11 cellular contexts compared by ENCODE assay signal in the genomic region with DNA sequence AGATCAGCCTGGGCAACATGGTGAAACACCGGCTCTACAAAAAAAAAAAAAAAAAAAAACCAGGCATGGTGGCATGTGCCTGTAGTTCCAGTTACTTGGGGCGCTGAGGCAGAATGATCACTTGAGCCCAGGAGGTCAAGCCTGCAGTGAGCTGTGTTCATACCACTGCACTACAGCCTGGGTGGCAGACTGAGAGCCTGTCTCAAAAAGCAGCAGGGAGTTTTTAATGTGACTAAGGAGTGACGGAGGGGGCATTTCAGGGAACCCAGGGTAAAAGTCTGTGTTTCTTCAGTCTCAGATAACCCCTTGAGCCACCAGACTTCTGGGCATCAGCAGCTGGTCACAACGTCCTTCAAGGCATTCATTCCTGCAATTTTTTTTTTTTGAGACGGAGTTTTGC. TPM values are rescaled to one million over a fixed set of nuclear protein-coding genes. Genes with fewer than 3 reads are reported as not detected.
DNase-seq lines count a peak whose midpoint lies in the region; ATAC-seq and TF ChIP-seq lines count a peak whose summit lies in the region.
"Had no signal": no experiment of that assay in that cellular context is flagged by ENCODE, and none has a peak within 500 bp of the region (broad histone marks: within the 10 kb centered on the region; RNA-seq: fewer than 3 reads in every experiment).

No MANE protein-coding gene starts in this region.

- H3K4me3 Mint-ChIP-seq in HFFc6: no peak overlapping the region; the same call in 1 of the 2 replicates
- peak overlapping the region in 1 of 8 donors; percentile 42 for H3K4me3 Mint-ChIP-seq in CD4-positive, alpha-beta memory T cell

- TF ChIP-seq CTCF in AG04450 (IDR thresholded peaks at IDR 0.05; ENCODE audit: low read depth, low read length) (no peak), HFFc6 (IDR thresholded peaks at IDR 0.05) (no peak)

- peaks cover 0 to 8% of the 10 kb centered on the region in 2 donors for H3K36me3 ChIP-seq in mucosa of rectum (ENCODE audit: control insufficient read depth in 2 of 2, insufficient read depth in 2 of 2, low read length in 2 of 2)
- H3K36me3 ChIP-seq in CD4-positive, alpha-beta memory T cell (ENCODE audit: insufficient read depth, low read length): peaks cover 5% of the 10 kb centered on the region

- H3K4me1 Mint-ChIP-seq in HFFc6 (ENCODE audit: low read depth): peaks cover 58% of the 10 kb centered on the region
- peaks cover 10 to 31% (median 23%) of the 10 kb centered on the region in 4 donors for H3K4me1 Mint-ChIP-seq in CD4-positive, alpha-beta memory T cell

- H3K27ac Mint-ChIP-seq in HFFc6: peak overlapping the region; percentile 83
- H3K27ac Mint-ChIP-seq in CD4-positive, alpha-beta memory T cell: peak overlapping the region in 1 of 7 donors; percentile 77

- DNase-seq in AG04450 (ENCODE audit: low read depth, low spot score) (no peak), HFFc6 (no peak), NCI-H748 treated with DMSO at 0.1 percent for 48 hours (lab: John Stamatoyannopoulos, UW) (no peak), NOMO-1 treated with dmso at 0.1 percent for 144 hours (lab: John Stamatoyannopoulos, UW; ENCODE audit: unreplicated experiment) (no peak)
- DNase-seq in CD4-positive, alpha-beta memory T cell: no peak
- DNase-seq: immature natural killer cell; naive thymus-derived CD8-positive, alpha-beta T cell; NCI-H2107 had no signal

- H3K27ac ChIP-seq in AG04450 (ENCODE audit: low read depth, low read length) (peak overlapping the region; percentile 4), angular gyrus (ENCODE audit: low read depth, low read length) (peak overlapping the region; percentile 73), mucosa of rectum (ENCODE audit: low read depth in 2 of 2, low read length in 2 of 2) (peak overlapping the region; percentile 12 to 23)
- no peak overlapping the region for H3K27ac ChIP-seq in CD4-positive, alpha-beta memory T cell (ENCODE audit: low read depth, low read length)

- intact Hi-C loops in CD4-positive, alpha-beta memory T cell (cut with micrococcal nuclease): no loop called here

- peaks cover 5% of the 10 kb centered on the region; the same call in 1 of the 2 replicates for H3K36me3 Mint-ChIP-seq in HFFc6 (ENCODE audit: low read depth)
- H3K36me3 Mint-ChIP-seq in CD4-positive, alpha-beta memory T cell: peaks cover 8 to 22% of the 10 kb centered on the region in 2 donors
- H3K36me3 Mint-ChIP-seq: immature natural killer cell had no signal

- CTCF ChIA-PET in AG04450 (lab: Charles Lee): interaction anchor here (0.5 to 1.2 kb wide), 10 partner anchors 9 to 1473 kb away, joined by 3 to 6 read pairs (median 3); no protein-coding TSS in a partner anchor
- CTCF ChIA-PET in CD4-positive, alpha-beta memory T cell (lab: Charles Lee; ENCODE audit: partially characterized antibody): interaction anchor here (4.4 kb wide), 1 partner anchor 55 kb away, joined by 20 read pairs; no protein-coding TSS in a partner anchor

- H3K27me3 Mint-ChIP-seq in HFFc6 (ENCODE audit: insufficient read depth): peaks cover 8% of the 10 kb centered on the region
- H3K27me3 Mint-ChIP-seq in CD4-positive, alpha-beta memory T cell: no peaks in the 10 kb centered on the region
- H3K27me3 Mint-ChIP-seq: naive thymus-derived CD8-positive, alpha-beta T cell had no signal

- no peak overlapping the region for H3K4me3 ChIP-seq in AG04450 (ENCODE audit: low read depth, low read length)
- H3K4me3 ChIP-seq in mucosa of rectum (ENCODE audit: low read length in 2 of 2): no peak overlapping the region
- H3K4me3 ChIP-seq in CD4-positive, alpha-beta memory T cell (ENCODE audit: low read length in 2 of 2): no peak overlapping the region

- H3K9ac ChIP-seq in mucosa of rectum (ENCODE audit: low read depth in 1 of 2, low read length in 2 of 2): no peak overlapping the region

- POLR2A ChIA-PET in AG04450 (lab: Yijun Ruan, JAX): interaction anchor here (1.6 kb wide), 1 partner anchor 21 kb away, joined by 10 read pairs; a partner anchor contains a TSS
- POLR2A ChIA-PET in CD4-positive, alpha-beta memory T cell (lab: Charles Lee; ENCODE audit: partially characterized antibody): interaction anchor here (0.7 to 5.9 kb wide), 2 partner anchors 8 to 20 kb away, joined by 3 to 126 read pairs; no protein-coding TSS in a partner anchor

- H3K9me3 ChIP-seq in AG04450 (ENCODE audit: control insufficient read depth, insufficient read depth, low read length) (no peaks in the 10 kb centered on the region; the same call in 1 of the 2 replicates), mucosa of rectum (ENCODE audit: control insufficient read depth in 2 of 2, low read length in 2 of 2) (no peaks in the 10 kb centered on the region)
- H3K9me3 ChIP-seq in CD4-positive, alpha-beta memory T cell (ENCODE audit: control insufficient read depth in 1 of 2, low read length in 2 of 2): no peaks in the 10 kb centered on the region

- no peak for ATAC-seq in HG02623 (IDR thresholded peaks at IDR 0.05; ENCODE audit: unreplicated experiment)
- ATAC-seq: naive thymus-derived CD8-positive, alpha-beta T cell had no signal

- H3K4me1 ChIP-seq in mucosa of rectum (ENCODE audit: control insufficient read depth in 2 of 2, insufficient read depth in 2 of 2, low read length in 2 of 2): peaks cover 12 to 14% of the 10 kb centered on the region in 2 donors
- H3K4me1 ChIP-seq in CD4-positive, alpha-beta memory T cell (ENCODE audit: insufficient read depth, low read length): peaks cover 23% of the 10 kb centered on the region

- H3K27me3 ChIP-seq in AG04450 (ENCODE audit: control insufficient read depth, insufficient read depth, low read length) (no peaks in the 10 kb centered on the region), mucosa of rectum (ENCODE audit: control insufficient read depth in 2 of 2, insufficient read depth in 2 of 2, low read length in 2 of 2) (no peaks in the 10 kb centered on the region)
- no peaks in the 10 kb centered on the region for H3K27me3 ChIP-seq in CD4-positive, alpha-beta memory T cell (ENCODE audit: insufficient read depth, low read length)

- H3K9me3 Mint-ChIP-seq in HFFc6: no peaks in the 10 kb centered on the region
- H3K9me3 Mint-ChIP-seq in CD4-positive, alpha-beta memory T cell: no peaks in the 10 kb centered on the region
- H3K9me3 Mint-ChIP-seq: immature natural killer cell; naive thymus-derived CD8-positive, alpha-beta T cell had no signal

RNA-seq across cellular contexts. Expression of a gene that starts 2.2 kb away (rescaled TPM):
- 0.06 TPM in 1 of 2 replicates, not detected in the other for polyA plus RNA-seq in AG04450 (2011; rRNA removed)
- not detected in 2 replicates for polyA minus RNA-seq in AG04450 (2011; rRNA and poly(A)+ RNA removed)
- total RNA-seq in HFFc6 (2021; fragmentation: NEBNext Ultra II Directional; extraction: Animal tissue kit (Norgen Biotek cat#: 25700)): under 1 TPM in 1 of 6 experiments, not detected in 5; 0.12 TPM
- 1 to 10 TPM in 1 of 2 experiments, under 1 TPM in 1; 0.89 to 1.6 TPM for total RNA-seq in CD4-positive, alpha-beta memory T cell
- under 1 TPM; 0.41 to 0.42 TPM for polyA plus RNA-seq in CD4-positive, alpha-beta memory T cell

RNA-seq across cellular contexts. Expression of a gene that starts 21.1 kb away (rescaled TPM):
- 61.1 and 68.6 TPM in 2 replicates for polyA plus RNA-seq in AG04450 (2011; rRNA removed)
- polyA minus RNA-seq in AG04450 (2011; rRNA and poly(A)+ RNA removed): 33.3 and 43.0 TPM in 2 replicates
- total RNA-seq in HFFc6 (2021; fragmentation: NEBNext Ultra II Directional; extraction: Animal tissue kit (Norgen Biotek cat#: 25700)): 10 to 100 TPM; 62.6 to 75.9 (median 72.5) TPM
- total RNA-seq in CD4-positive, alpha-beta memory T cell: 10 to 100 TPM; 27.2 to 30.8 TPM
- polyA plus RNA-seq in CD4-positive, alpha-beta memory T cell: 10 to 100 TPM; 52.0 to 57.5 TPM

RNA-seq across cellular contexts. Expression of a gene that starts 32.9 kb away (rescaled TPM):
- 2.7 and 4.3 TPM in 2 replicates for polyA plus RNA-seq in AG04450 (2011; rRNA removed)
- polyA minus RNA-seq in AG04450 (2011; rRNA and poly(A)+ RNA removed): 0.74 and 1.5 TPM in 2 replicates
- total RNA-seq in HFFc6 (2021; fragmentation: NEBNext Ultra II Directional; extraction: Animal tissue kit (Norgen Biotek cat#: 25700)): 10 to 100 TPM in 4 of 6 experiments, 1 to 10 TPM in 2; 9.2 to 13.2 (median 11.5) TPM
- total RNA-seq in CD4-positive, alpha-beta memory T cell: 10 to 100 TPM; 21.1 to 24.1 TPM
- 10 to 100 TPM; 27.5 to 44.5 TPM for polyA plus RNA-seq in CD4-positive, alpha-beta memory T cell

RNA-seq across cellular contexts. Expression of a gene that starts 34.9 kb away (rescaled TPM):
- 5.5 and 8.2 TPM in 2 replicates for polyA plus RNA-seq in AG04450 (2011; rRNA removed)
- polyA minus RNA-seq in AG04450 (2011; rRNA and poly(A)+ RNA removed): 5.6 and 8.5 TPM in 2 replicates
- 1 to 10 TPM in 2 of 6 experiments, under 1 TPM in 4; 0.37 to 1.4 (median 0.69) TPM for total RNA-seq in HFFc6 (2021; fragmentation: NEBNext Ultra II Directional; extraction: Animal tissue kit (Norgen Biotek cat#: 25700))
- total RNA-seq in CD4-positive, alpha-beta memory T cell: 1 to 10 TPM; 4.9 to 5.4 TPM
- 1 to 10 TPM; 2.1 to 2.7 TPM for polyA plus RNA-seq in CD4-positive, alpha-beta memory T cell

RNA-seq across cellular contexts. Expression of a gene that starts 49.0 kb away (rescaled TPM):
- polyA plus RNA-seq in AG04450 (2011; rRNA removed): 164 and 192 TPM in 2 replicates
- polyA minus RNA-seq in AG04450 (2011; rRNA and poly(A)+ RNA removed): 219 and 281 TPM in 2 replicates
- total RNA-seq in HFFc6 (2021; fragmentation: NEBNext Ultra II Directional; extraction: Animal tissue kit (Norgen Biotek cat#: 25700)): 100 to 1,000 TPM; 125 to 175 (median 152) TPM
- 10 to 100 TPM; 54.9 to 60.0 TPM for total RNA-seq in CD4-positive, alpha-beta memory T cell
- 10 to 100 TPM; 69.9 to 72.3 TPM for polyA plus RNA-seq in CD4-positive, alpha-beta memory T cell
